8 cellular contexts compared by ENCODE assay signal in the genomic region with DNA sequence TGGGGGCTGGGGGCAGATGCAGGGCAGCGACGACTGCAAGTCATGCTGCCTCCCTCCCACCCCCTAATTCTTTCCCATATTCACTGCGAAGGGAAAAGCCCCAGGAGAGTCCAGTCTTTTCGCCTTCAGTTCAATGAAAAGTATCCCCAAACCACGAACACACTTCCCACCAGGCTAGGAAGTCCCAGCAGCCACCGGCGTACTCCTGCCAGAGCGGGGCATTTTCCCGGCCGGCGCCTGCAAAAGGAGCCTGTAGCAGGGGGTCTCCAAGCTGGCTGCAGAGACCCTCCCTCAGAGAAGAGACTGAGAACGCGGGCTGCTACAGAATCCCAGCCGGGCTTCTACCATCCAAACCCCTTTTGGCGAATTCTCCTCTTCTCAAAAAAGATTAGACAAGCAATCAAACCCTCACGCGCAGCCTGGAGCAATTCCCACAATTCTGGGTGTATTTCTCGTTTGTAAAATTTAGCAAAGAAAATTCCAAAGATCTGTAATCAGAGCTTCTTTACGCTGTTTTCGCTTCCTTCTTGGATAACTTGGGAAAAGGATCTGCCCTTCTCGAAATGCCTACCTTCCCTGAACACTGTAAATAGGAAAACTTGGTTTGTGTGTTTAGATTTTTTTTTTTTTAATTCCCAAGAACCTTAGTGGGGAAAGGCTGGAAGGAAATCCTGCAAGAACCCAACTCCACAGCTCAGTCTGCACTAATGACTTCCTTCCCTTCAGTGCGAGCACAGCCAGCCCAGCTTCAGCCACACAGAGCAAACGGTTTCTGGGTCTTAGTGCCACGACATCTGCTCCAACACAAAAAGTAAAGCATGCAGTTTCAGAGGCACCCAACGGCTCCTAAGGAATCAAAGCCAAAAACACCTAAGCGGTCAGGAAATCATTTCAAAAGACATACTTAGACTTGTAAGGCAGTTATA.
A peak's percentile ranks its signal among the peaks of the same experiment; 100 is the strongest.
DNase-seq lines count a peak whose midpoint lies in the region; ATAC-seq, FAIRE-seq and TF ChIP-seq lines count a peak whose summit lies in the region.

No MANE protein-coding gene starts in this region.

- H3K4me1 Mint-ChIP-seq in activated CD4-positive, alpha-beta T cell treated with anti-CD3 and anti-CD28 coated beads, Interleukin-2, amount 10 ng/mL, durations not matched to agents 24 days and 14 days, result peaks cover 20% of the 10 kb centered on the region
- H3K4me1 Mint-ChIP-seq in stimulated activated effector memory CD8-positive, alpha-beta T cell treated with anti-CD3 and anti-CD28 coated beads, Interleukin-12 subunit alpha, Interleukin-12 subunit beta, amount 100 ng/mL, for 72 hours, result peaks cover 9% of the 10 kb centered on the region

- 0 out of 2 replicates have a peak, but pooled peaks cover 4% of the 10 kb centered on the region for H3K27me3 ChIP-seq in HUES48 (ENCODE audit: control insufficient read depth, insufficient read depth, low read length)
- H3K27me3 ChIP-seq in endothelial cell of umbilical vein (ENCODE audit: control insufficient read depth in 2 of 2, insufficient read depth in 2 of 2, low read length in 2 of 2), result no peaks in the 10 kb centered on the region
- no peaks in the 10 kb centered on the region for H3K27me3 ChIP-seq in right lobe of liver

- no peaks in the 10 kb centered on the region for H3K9me3 Mint-ChIP-seq in activated CD4-positive, alpha-beta T cell treated with anti-CD3 and anti-CD28 coated beads, Interleukin-2, amount 10 ng/mL, durations not matched to agents 24 days and 14 days
- H3K9me3 Mint-ChIP-seq in stimulated activated effector memory CD8-positive, alpha-beta T cell treated with anti-CD3 and anti-CD28 coated beads, Interleukin-12 subunit alpha, Interleukin-12 subunit beta, amount 100 ng/mL, for 72 hours, result no peaks in the 10 kb centered on the region

- no peaks in the 10 kb centered on the region for H3K36me3 Mint-ChIP-seq in activated CD4-positive, alpha-beta T cell treated with anti-CD3 and anti-CD28 coated beads, Interleukin-2, amount 10 ng/mL, durations not matched to agents 24 days and 14 days (ENCODE audit: low read depth)
- no peaks in the 10 kb centered on the region for H3K36me3 Mint-ChIP-seq in stimulated activated effector memory CD8-positive, alpha-beta T cell treated with anti-CD3 and anti-CD28 coated beads, Interleukin-12 subunit alpha, Interleukin-12 subunit beta, amount 100 ng/mL, for 72 hours

- H3K9ac ChIP-seq in HUES48 (ENCODE audit: low read depth, low read length), result peak overlapping the region; percentile 11; the same call in 1 of the 2 replicates
- H3K9ac ChIP-seq in endothelial cell of umbilical vein (replicated peaks; ENCODE audit: extremely low read depth, insufficient read depth, low read length), result peak overlapping the region; percentile 56

- peak overlapping the region; percentile 59 for H3K4me3 ChIP-seq in AG09309 (ENCODE audit: control insufficient read depth, low read depth, low read length)
- peak overlapping the region; percentile 72 for H3K4me3 ChIP-seq in HUES48 (ENCODE audit: low read depth, low read length)
- peak overlapping the region; percentile 28 to 74 (median 46) for H3K4me3 ChIP-seq in endothelial cell of umbilical vein (replicated peaks in 1 of 3; ENCODE audit: insufficient read depth in 1 of 3, low read depth in 1 of 3, low read length in 3 of 3)
- H3K4me3 ChIP-seq in right lobe of liver, result peak overlapping the region; percentile 51 to 62 (median 53)

- POLR2A ChIA-PET in endothelial cell of umbilical vein (lab: Charles Lee), result no interaction called here

- peak overlapping the region; percentile 38 for H2AFZ ChIP-seq in endothelial cell of umbilical vein (ENCODE audit: low read depth, low read length)

- peaks cover 27% of the 10 kb centered on the region for H3K4me1 ChIP-seq in HUES48 (ENCODE audit: control insufficient read depth, insufficient read depth, low read length)
- H3K4me1 ChIP-seq in endothelial cell of umbilical vein (ENCODE audit: control insufficient read depth, extremely low read depth, insufficient read depth, low read length), result peaks cover 25% of the 10 kb centered on the region
- H3K4me1 ChIP-seq in right lobe of liver, result peaks cover 0 to 20% (median 7%) of the 10 kb centered on the region in 4 donors

- BruUV-seq in endothelial cell of umbilical vein (replicated peaks; lab: Mats Ljungman, UMichigan), result no TSS peak

- intact Hi-C loops in activated CD4-positive, alpha-beta T cell treated with anti-CD3 and anti-CD28 coated beads, Interleukin-2, amount 10 ng/mL, durations not matched to agents 24 days and 14 days (cut with micrococcal nuclease), result loop anchor here (1.0 to 5.0 kb wide), 6 partner anchors 46 to 423 kb away; no protein-coding TSS in a partner anchor
- intact Hi-C loops in endothelial cell of umbilical vein (cut with micrococcal nuclease) (loop anchor here (1.0 to 2.0 kb wide), 4 partner anchors 190 to 423 kb away; no protein-coding TSS in a partner anchor), right lobe of liver (cut with DNase I) (no loop called here)

- no peaks in the 10 kb centered on the region for H3K36me3 ChIP-seq in HUES48 (ENCODE audit: control insufficient read depth, insufficient read depth, low read length)
- no peaks in the 10 kb centered on the region for H3K36me3 ChIP-seq in endothelial cell of umbilical vein (ENCODE audit: control insufficient read depth in 2 of 2, extremely low read depth in 1 of 2, insufficient read depth in 2 of 2, low read length in 2 of 2)
- no peaks in the 10 kb centered on the region for H3K36me3 ChIP-seq in right lobe of liver

- H3K4me3 Mint-ChIP-seq in activated CD4-positive, alpha-beta T cell treated with anti-CD3 and anti-CD28 coated beads, Interleukin-2, amount 10 ng/mL, durations not matched to agents 24 days and 14 days, result peak overlapping the region; percentile 86
- H3K4me3 Mint-ChIP-seq in stimulated activated effector memory CD8-positive, alpha-beta T cell treated with anti-CD3 and anti-CD28 coated beads, Interleukin-12 subunit alpha, Interleukin-12 subunit beta, amount 100 ng/mL, for 72 hours, result peak overlapping the region; percentile 52

- peak; percentile 90 for FAIRE-seq in endothelial cell of umbilical vein (lab: Jason Lieb, UNC)

- WGBS in right lobe of liver (ENCODE audit: insufficient coverage, low coverage, low lambda C conversion rate, missing lambda C conversion rate), result 2% methylated on average over 26 of the region's 26 CpGs

- H3K9me3 ChIP-seq in HUES48 (ENCODE audit: control insufficient read depth, insufficient read depth, low read length) (no peaks in the 10 kb centered on the region), endothelial cell of umbilical vein (replicated peaks; ENCODE audit: control insufficient read depth, insufficient read depth, low read length) (no peaks in the 10 kb centered on the region), right lobe of liver (no peaks in the 10 kb centered on the region)

- peak; percentile 64 to 75 (median 66) for ATAC-seq in right lobe of liver
- ATAC-seq in stimulated activated effector memory CD8-positive, alpha-beta T cell treated with anti-CD3 and anti-CD28 coated beads, Interleukin-12 subunit alpha, Interleukin-12 subunit beta, amount 100 ng/mL, for 72 hours, result no peak

- TF ChIP-seq POLR2A in endothelial cell of umbilical vein (IDR thresholded peaks at IDR 0.05; ENCODE audit: low read depth, low read length) (no peak), right lobe of liver (IDR thresholded peaks at IDR 0.05) (peak; percentile 38)

- no peaks in the 10 kb centered on the region for H3K9me1 ChIP-seq in endothelial cell of umbilical vein (replicated peaks; ENCODE audit: control insufficient read depth, extremely low read depth, insufficient read depth, low read length)

- peak overlapping the region; percentile 95 for H3K4me2 ChIP-seq in endothelial cell of umbilical vein (ENCODE audit: insufficient read depth, low read length)

- no peaks in the 10 kb centered on the region for H3K79me2 ChIP-seq in endothelial cell of umbilical vein (ENCODE audit: control insufficient read depth, insufficient read depth, low read length)

- H3K27ac Mint-ChIP-seq in activated CD4-positive, alpha-beta T cell treated with anti-CD3 and anti-CD28 coated beads, Interleukin-2, amount 10 ng/mL, durations not matched to agents 24 days and 14 days, result peak overlapping the region; percentile 81
- no peak overlapping the region for H3K27ac Mint-ChIP-seq in stimulated activated effector memory CD8-positive, alpha-beta T cell treated with anti-CD3 and anti-CD28 coated beads, Interleukin-12 subunit alpha, Interleukin-12 subunit beta, amount 100 ng/mL, for 72 hours

- H3K27me3 Mint-ChIP-seq in activated CD4-positive, alpha-beta T cell treated with anti-CD3 and anti-CD28 coated beads, Interleukin-2, amount 10 ng/mL, durations not matched to agents 24 days and 14 days, result peaks cover 21% of the 10 kb centered on the region

- no peak for DNase-seq in AG09309 (ENCODE audit: low read depth)
- DNase-seq in activated CD4-positive, alpha-beta T cell treated with anti-CD3 and anti-CD28 coated beads, Interleukin-2, amount 10 ng/mL, durations not matched to agents 24 days and 14 days, result peak; percentile 79
- DNase-seq in endothelial cell of umbilical vein (ENCODE audit: low read depth, low spot score), result peak; percentile 80
- peak; percentile 55 to 78 (median 76) for DNase-seq in right lobe of liver
- DNase-seq in stimulated activated effector memory CD8-positive, alpha-beta T cell treated with anti-CD3 and anti-CD28 coated beads, Interleukin-12 subunit alpha, Interleukin-12 subunit beta, amount 100 ng/mL, for 72 hours (ENCODE audit: low spot score in 2 of 2), result no peak
- DNase-seq in NCI-H1048 (lab: John Stamatoyannopoulos, UW), result no peak
- DNase-seq in COR-L47 (lab: John Stamatoyannopoulos, UW), result no peak

- TF ChIP-seq CTCF in AG09309 (IDR thresholded peaks at IDR 0.05; ENCODE audit: control insufficient read depth, insufficient read depth, low read depth, low read length, missing control alignments), result no peak
- no peak for TF ChIP-seq CTCF in endothelial cell of umbilical vein (IDR thresholded peaks at IDR 0.05; ENCODE audit: extremely low read depth in 1 of 2, insufficient read depth in 1 of 2, low read depth in 1 of 2, low read length in 2 of 2)
- TF ChIP-seq CTCF in right lobe of liver (IDR thresholded peaks at IDR 0.05), result no peak

- CTCF ChIA-PET in endothelial cell of umbilical vein (lab: Charles Lee), result interaction anchor here (1.3 to 3.3 kb wide), 6 partner anchors 9 to 423 kb away, joined by 3 to 20 read pairs (median 5); no protein-coding TSS in a partner anchor

- H4K20me1 ChIP-seq in endothelial cell of umbilical vein (replicated peaks; ENCODE audit: control insufficient read depth, extremely low read depth, insufficient read depth, low read length), result peaks cover 3% of the 10 kb centered on the region

- dilution Hi-C loops in endothelial cell of umbilical vein (cut with MboI; ENCODE audit: extremely low pct_ligation_motif_present, low sequenced_read_pairs), result no loop called here

- H3K27ac ChIP-seq in HUES48 (ENCODE audit: low read depth, low read length), result peak overlapping the region; percentile 50
- H3K27ac ChIP-seq in endothelial cell of umbilical vein (ENCODE audit: insufficient read depth, low read depth, low read length), result peak overlapping the region; percentile 4
- H3K27ac ChIP-seq in right lobe of liver, result peak overlapping the region; percentile 25 to 83 (median 61)

TF ChIP-seq in endothelial cell of umbilical vein, 7 proteins besides CTCF, POLR2A, EP300 and RAD21 (continues in another document):
- TF ChIP-seq POLR2AphosphoS5 (IDR thresholded peaks at IDR 0.05; ENCODE audit: insufficient read depth, low read depth, low read length), result no peak
- TF ChIP-seq EZH2 (IDR thresholded peaks at IDR 0.05; ENCODE audit: borderline replicate concordance, low read depth, low read length, severe bottlenecking), result no peak

Comparison
In these comparisons a context has a peak if more than half of its experiments do, and no peak if none do; other contexts are left out.
1. DNase-seq: peak in activated CD4-positive, alpha-beta T cell treated with anti-CD3 and anti-CD28 coated beads, Interleukin-2, amount 10 ng/mL, durations not matched to agents 24 days and 14 days (single experiment), endothelial cell of umbilical vein (single experiment) and right lobe of liver (3 of 3); none in AG09309 (single experiment), stimulated activated effector memory CD8-positive, alpha-beta T cell treated with anti-CD3 and anti-CD28 coated beads, Interleukin-12 subunit alpha, Interleukin-12 subunit beta, amount 100 ng/mL, for 72 hours (0 of 2), NCI-H1048 (single experiment) and COR-L47 (single experiment).
2. H3K27ac ChIP-seq: peak in every context shown above with its lines; median percentile 61 in right lobe of liver; 50 in HUES48; 4 in endothelial cell of umbilical vein.
3. intact Hi-C loops: an anchor here in activated CD4-positive, alpha-beta T cell treated with anti-CD3 and anti-CD28 coated beads, Interleukin-2, amount 10 ng/mL, durations not matched to agents 24 days and 14 days (1.0 to 5.0 kb wide) and endothelial cell of umbilical vein (1.0 to 2.0 kb wide); none called in right lobe of liver.
4. Peak in every context shown above with its lines, with median percentiles within 50 percentile points of each other: H3K4me3 ChIP-seq.